ENCODE assay signal across 1 cellular context in the genomic region with DNA sequence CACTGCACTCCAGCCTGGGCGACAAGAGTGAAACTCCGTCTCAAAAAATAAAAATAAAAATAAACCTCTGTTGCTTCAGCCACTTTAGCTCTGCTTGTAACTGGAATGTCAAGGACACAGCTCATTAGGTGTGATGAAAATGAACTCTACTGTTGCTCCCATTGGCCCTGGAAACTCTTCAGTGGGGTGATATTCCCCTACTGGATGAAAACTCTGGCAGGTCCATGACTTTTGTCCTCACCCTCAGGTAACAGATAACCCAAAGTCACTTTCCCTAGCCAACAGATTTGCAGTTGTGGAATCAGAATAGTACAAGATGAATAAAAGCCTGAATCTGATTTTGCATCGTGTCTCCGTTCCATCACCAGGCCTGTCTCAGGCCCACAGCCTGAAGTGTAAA.
TF ChIP-seq lines count a peak whose summit lies in the region.

No MANE protein-coding gene starts in this region.

TF ChIP-seq in GM23338, 12 proteins besides CTCF, POLR2A, EP300 and RAD21 (continued from another document):
- TF ChIP-seq, protein P1, sequence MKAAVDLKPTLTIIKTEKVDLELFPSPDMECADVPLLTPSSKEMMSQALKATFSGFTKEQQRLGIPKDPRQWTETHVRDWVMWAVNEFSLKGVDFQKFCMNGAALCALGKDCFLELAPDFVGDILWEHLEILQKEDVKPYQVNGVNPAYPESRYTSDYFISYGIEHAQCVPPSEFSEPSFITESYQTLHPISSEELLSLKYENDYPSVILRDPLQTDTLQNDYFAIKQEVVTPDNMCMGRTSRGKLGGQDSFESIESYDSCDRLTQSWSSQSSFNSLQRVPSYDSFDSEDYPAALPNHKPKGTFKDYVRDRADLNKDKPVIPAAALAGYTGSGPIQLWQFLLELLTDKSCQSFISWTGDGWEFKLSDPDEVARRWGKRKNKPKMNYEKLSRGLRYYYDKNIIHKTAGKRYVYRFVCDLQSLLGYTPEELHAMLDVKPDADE (IDR thresholded peaks at IDR 0.05), result no peak
- TF ChIP-seq STAT1 (IDR thresholded peaks at IDR 0.05; ENCODE audit: unreplicated experiment) (no peak), ZNF331 (CRISPR knock-in tag; IDR thresholded peaks at IDR 0.05; ENCODE audit: low read depth) (no peak), EZH2 (IDR thresholded peaks at IDR 0.05; ENCODE audit: low read depth, unreplicated experiment) (no peak), JUNB (IDR thresholded peaks at IDR 0.05; ENCODE audit: unreplicated experiment) (no peak), NANOG (IDR thresholded peaks at IDR 0.05; ENCODE audit: borderline replicate concordance) (no peak), POLR2AphosphoS5 (IDR thresholded peaks at IDR 0.05; ENCODE audit: low read depth) (no peak), ZNF114 (CRISPR knock-in tag; IDR thresholded peaks at IDR 0.05) (no peak)
